ENCODE assay signal across 8 cellular contexts in genomic region chr15:92882697-92883642, GRCh38. TPM values are rescaled to one million over a fixed set of nuclear protein-coding genes. Genes with fewer than 3 reads are reported as not detected.
DNase-seq lines count a peak whose midpoint lies in the region; ATAC-seq, FAIRE-seq and TF ChIP-seq lines count a peak whose summit lies in the region.

No MANE protein-coding gene starts in this region.

- H3K9me3 ChIP-seq in astrocyte (ENCODE audit: insufficient read depth, low read depth, low read length), result no peaks in the 10 kb centered on the region

- H3K4me2 ChIP-seq in astrocyte (ENCODE audit: low read length), result peak overlapping the region; percentile 85

- TF ChIP-seq CTCF in RWPE1 (conservative IDR thresholded peaks at IDR 0.05; ENCODE audit: low read depth) (no peak), astrocyte (IDR thresholded peaks at IDR 0.05; ENCODE audit: insufficient read depth, low read depth, low read length) (no peak)

- H3K27me3 Mint-ChIP-seq in astrocyte (ENCODE audit: low read depth, unreplicated experiment), result no peaks in the 10 kb centered on the region
- H3K27me3 Mint-ChIP-seq in immature natural killer cell (ENCODE audit: low read depth in 3 of 3), result peaks cover 15 to 20% (median 18%) of the 10 kb centered on the region in 3 donors

- H3K9ac ChIP-seq in astrocyte (ENCODE audit: low read length), result peak overlapping the region; percentile 99

- FAIRE-seq in astrocyte (lab: Jason Lieb, UNC), result no peak

- H3K27ac Mint-ChIP-seq in astrocyte (ENCODE audit: unreplicated experiment) (peak overlapping the region; percentile 99), immature natural killer cell (peak overlapping the region; percentile 96 to 99 (median 98))

- H3K79me2 ChIP-seq in astrocyte (ENCODE audit: insufficient read depth, low read length), result peaks cover 51% of the 10 kb centered on the region

- H3K4me3 ChIP-seq in astrocyte (ENCODE audit: insufficient read depth, low read depth, low read length), result peak overlapping the region; percentile 100

- peaks cover 24% of the 10 kb centered on the region for H3K4me1 ChIP-seq in astrocyte (ENCODE audit: insufficient read depth, low read length)

- H3K27ac ChIP-seq in RWPE1, result peak overlapping the region; percentile 98
- H3K27ac ChIP-seq in astrocyte (ENCODE audit: low read depth, low read length), result peak overlapping the region; percentile 86

- no peak overlapping the region for H2AFZ ChIP-seq in astrocyte (ENCODE audit: low read depth, low read length)

- H3K4me3 Mint-ChIP-seq in astrocyte (ENCODE audit: unreplicated experiment) (peak overlapping the region; percentile 94), immature natural killer cell (peak overlapping the region; percentile 93 to 98 (median 96))

- H3K4me1 Mint-ChIP-seq in astrocyte (ENCODE audit: low read depth, unreplicated experiment) (peaks cover 37% of the 10 kb centered on the region), immature natural killer cell (peaks cover 59 to 70% of the 10 kb centered on the region in 2 donors)

- POLR2A ChIA-PET in RWPE1 (lab: Yijun Ruan, JAX; ENCODE audit: low non-redundant PET), result interaction anchor here (0.5 to 3.0 kb wide), 15 partner anchors 9 to 79 kb away, joined by 3 to 39 read pairs (median 5); partner anchors contain the start of gene CHD2

- DNase-seq in activated CD4-positive, alpha-beta T cell treated with anti-CD3 and anti-CD28 coated beads for 48 hours, result peak; percentile 45
- DNase-seq in activated CD4-positive, alpha-beta T cell treated with anti-CD3 and anti-CD28 coated beads for 1 hour, result no peak
- DNase-seq in RWPE1 (ENCODE audit: low spot score) (no peak), astrocyte (ENCODE audit: low read depth) (no peak), immature natural killer cell (peak in 1 of 3 donors; percentile 38), NCI-H774 (lab: John Stamatoyannopoulos, UW) (no peak)
- peak; percentile 31 for DNase-seq in stimulated activated CD4-positive, alpha-beta T cell treated with anti-CD3 and anti-CD28 coated beads, Interleukin-4, amount 100 ng/mL, for 24 hours

- H4K20me1 ChIP-seq in astrocyte (ENCODE audit: insufficient read depth, low read length), result peaks cover 39% of the 10 kb centered on the region

- no peaks in the 10 kb centered on the region for H3K27me3 ChIP-seq in astrocyte (ENCODE audit: insufficient read depth, low read length)

- H3K36me3 Mint-ChIP-seq in astrocyte (ENCODE audit: low read depth, unreplicated experiment) (peaks cover 26% of the 10 kb centered on the region), immature natural killer cell (peaks cover 13 to 26% (median 26%) of the 10 kb centered on the region in 3 donors)

- H3K9me3 Mint-ChIP-seq in astrocyte (ENCODE audit: unreplicated experiment) (no peaks in the 10 kb centered on the region), immature natural killer cell (no peaks in the 10 kb centered on the region)

- CTCF ChIA-PET in RWPE1 (lab: Yijun Ruan, JAX), result interaction anchor here (0.6 to 2.7 kb wide), 3 partner anchors 79 to 87 kb away, joined by 3 to 8 read pairs (median 5); no protein-coding TSS in a partner anchor

- peaks cover 16% of the 10 kb centered on the region for H3K36me3 ChIP-seq in astrocyte (ENCODE audit: insufficient read depth, low read length)

- peak; percentile 55 for ATAC-seq in HG02973 (IDR thresholded peaks at IDR 0.05; ENCODE audit: unreplicated experiment)

RNA-seq across cellular contexts. Expression of gene CHD2, which starts 17.2 kb away (rescaled TPM):
- 90.0 and 105 TPM in 2 replicates for total RNA-seq in astrocyte
- polyA plus RNA-seq in immature natural killer cell, result 10 to 100 TPM; 24.7 to 77.7 (median 36.9) TPM

Comparison
In these comparisons a context has a peak if more than half of its experiments do, and no peak if none do; other contexts are left out.
1. DNase-seq: peak in activated CD4-positive, alpha-beta T cell treated with anti-CD3 and anti-CD28 coated beads for 48 hours (single experiment) and stimulated activated CD4-positive, alpha-beta T cell treated with anti-CD3 and anti-CD28 coated beads, Interleukin-4, amount 100 ng/mL, for 24 hours (single experiment); none in activated CD4-positive, alpha-beta T cell treated with anti-CD3 and anti-CD28 coated beads for 1 hour (single experiment), RWPE1 (single experiment), astrocyte (single experiment) and NCI-H774 (single experiment).